ENCODE assay signal across 18 cellular contexts in genomic region chr4:124199185-124199584, GRCh38.
"Had no signal": no experiment of that assay in that cellular context is flagged by ENCODE, and none has a peak within 500 bp of the region (broad histone marks: within the 10 kb centered on the region; RNA-seq: fewer than 3 reads in every experiment).

No MANE protein-coding gene starts in this region.

- H3K36me3 ChIP-seq: heart left ventricle, ovary, right atrium auricular region, sigmoid colon, thoracic aorta had no signal

- ATAC-seq: effector memory CD8-positive, alpha-beta T cell; heart left ventricle; left lobe of liver; natural killer cell; stimulated activated naive B cell treated with anti-CD40 and anti-IgM and Interleukin-4, amounts not matched to agents 10 μg/mL and 1 μg/mL and 100 μg/mL, for 72 hours; stimulated activated naive CD8-positive, alpha-beta T cell treated with anti-CD3 and anti-CD28 coated beads, Interleukin-15, amount 100 ng/mL, for 72 hours had no signal

- H3K4me3 ChIP-seq: heart left ventricle, ovary, right atrium auricular region, sigmoid colon, skin epidermis, thoracic aorta had no signal

- H3K36me3 Mint-ChIP-seq: natural killer cell; stimulated activated naive B cell treated with anti-CD40 and anti-IgM and Interleukin-4, amounts not matched to agents 10 μg/mL and 1 μg/mL and 100 μg/mL, for 72 hours had no signal

- H3K9me3 ChIP-seq: ovary, right atrium auricular region, sigmoid colon, thoracic aorta had no signal

- H3K27ac ChIP-seq: ovary, right atrium auricular region, sigmoid colon, skin epidermis had no signal

- H3K27me3 ChIP-seq: heart left ventricle, ovary, right atrium auricular region, sigmoid colon had no signal

- H3K4me3 Mint-ChIP-seq: dendritic cell treated with granulocyte-macrophage colony-stimulating factor and Interleukin-4, amounts not matched to agents 40 ng/mL and 50 ng/mL, for 4 days; effector memory CD8-positive, alpha-beta T cell; natural killer cell; neural crest cell; stimulated activated naive B cell treated with anti-CD40 and anti-IgM and Interleukin-4, amounts not matched to agents 10 μg/mL and 1 μg/mL and 100 μg/mL, for 72 hours; stimulated activated naive CD8-positive, alpha-beta T cell treated with anti-CD3 and anti-CD28 coated beads, Interleukin-15, amount 100 ng/mL, for 72 hours had no signal

- H3K4me1 Mint-ChIP-seq: natural killer cell; neural crest cell; stimulated activated naive B cell treated with anti-CD40 and anti-IgM and Interleukin-4, amounts not matched to agents 10 μg/mL and 1 μg/mL and 100 μg/mL, for 72 hours; stimulated activated naive CD8-positive, alpha-beta T cell treated with anti-CD3 and anti-CD28 coated beads, Interleukin-15, amount 100 ng/mL, for 72 hours had no signal

- H3K27ac Mint-ChIP-seq: dendritic cell treated with granulocyte-macrophage colony-stimulating factor and Interleukin-4, amounts not matched to agents 40 ng/mL and 50 ng/mL, for 4 days; effector memory CD8-positive, alpha-beta T cell; natural killer cell; stimulated activated naive B cell treated with anti-CD40 and anti-IgM and Interleukin-4, amounts not matched to agents 10 μg/mL and 1 μg/mL and 100 μg/mL, for 72 hours; stimulated activated naive CD8-positive, alpha-beta T cell treated with anti-CD3 and anti-CD28 coated beads, Interleukin-15, amount 100 ng/mL, for 72 hours had no signal

- DNase-seq: effector memory CD8-positive, alpha-beta T cell; heart left ventricle; hippocampal formation; kidney glomerular epithelial cell; natural killer cell; ovary; sigmoid colon; stimulated activated CD4-positive, alpha-beta T cell treated with anti-CD3 and anti-CD28 coated beads, Interleukin-2, amount 100 ng/mL, for 24 hours; stimulated activated CD4-positive, alpha-beta T cell treated with anti-CD3 and anti-CD28 coated beads, Interleukin-4, amount 100 ng/mL, for 4 hours; stimulated activated naive B cell treated with anti-CD40 and anti-IgM and Interleukin-4, amounts not matched to agents 10 μg/mL and 1 μg/mL and 100 μg/mL, for 72 hours; stimulated activated naive CD8-positive, alpha-beta T cell treated with anti-CD3 and anti-CD28 coated beads, Interleukin-15, amount 100 ng/mL, for 72 hours; trophoblast cell had no signal

- H3K4me1 ChIP-seq: right atrium auricular region had no signal

- H3K27me3 Mint-ChIP-seq: dendritic cell treated with granulocyte-macrophage colony-stimulating factor and Interleukin-4, amounts not matched to agents 40 ng/mL and 50 ng/mL, for 4 days; effector memory CD8-positive, alpha-beta T cell; stimulated activated naive B cell treated with anti-CD40 and anti-IgM and Interleukin-4, amounts not matched to agents 10 μg/mL and 1 μg/mL and 100 μg/mL, for 72 hours; stimulated activated naive CD8-positive, alpha-beta T cell treated with anti-CD3 and anti-CD28 coated beads, Interleukin-15, amount 100 ng/mL, for 72 hours had no signal
